34 cellular contexts compared by ENCODE assay signal in the genomic region with DNA sequence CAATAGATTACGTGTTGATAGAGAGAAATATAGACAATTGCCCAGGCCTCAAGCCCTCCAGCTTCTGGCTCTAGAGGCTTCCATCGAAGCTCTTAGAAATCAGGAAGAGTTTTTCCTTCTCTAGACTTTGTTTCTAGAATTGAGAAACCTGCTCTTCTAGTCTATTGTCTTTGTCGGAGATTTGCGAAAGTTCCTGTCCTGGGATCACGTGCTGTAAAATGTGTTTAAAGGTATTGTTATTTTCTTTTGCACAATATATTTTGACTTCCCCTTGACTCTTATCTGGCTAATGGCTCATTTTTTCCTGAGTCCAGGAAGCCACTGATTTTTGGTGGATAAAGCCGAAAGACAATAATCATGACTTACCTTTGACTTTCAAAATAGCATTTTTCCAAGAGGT. TPM values are rescaled to one million over a fixed set of nuclear protein-coding genes. Genes with fewer than 3 reads are reported as not detected.
"Had no signal": no experiment of that assay in that cellular context is flagged by ENCODE, and none has a peak within 500 bp of the region (broad histone marks: within the 10 kb centered on the region; RNA-seq: fewer than 3 reads in every experiment).

No MANE protein-coding gene starts in this region.

- FAIRE-seq: astrocyte, bronchial epithelial cell had no signal

- H3K9me3 ChIP-seq: adrenal gland, ascending aorta, body of pancreas, breast epithelium had no signal

- DNase-seq: activated effector memory CD4-positive, alpha-beta T cell treated with anti-CD3 and anti-CD28 coated beads, Interleukin-2, amount 50 U/mL, for 16 hours; activated effector memory CD4-positive, alpha-beta T cell treated with Interleukin-2 at 50 U/mL for 16 hours; activated gamma-delta T cell; activated gamma-delta T cell treated with Interleukin-2 at 50 U/mL for 16 hours; activated naive CD4-positive, alpha-beta T cell; activated naive CD4-positive, alpha-beta T cell treated with anti-CD3 and anti-CD28 coated beads for 36 hours; activated naive CD4-positive, alpha-beta T cell treated with anti-CD3 and anti-CD28 coated beads, Interleukin-2, amount 10 ng/mL, durations not matched to agents 7 days and 5 days; activated naive CD4-positive, alpha-beta T cell treated with anti-CD3 and anti-CD28 coated beads, Interleukin-2, amount 50 U/mL, for 16 hours; activated naive CD4-positive, alpha-beta T cell treated with Interleukin-2 at 50 U/mL for 16 hours; activated naive CD8-positive, alpha-beta T cell treated with anti-CD3 and anti-CD28 coated beads for 36 hours; activated naive CD8-positive, alpha-beta T cell treated with anti-CD3 and anti-CD28 coated beads, Interleukin-2, amount 10 ng/mL, durations not matched to agents 7 days and 5 days; activated naive CD8-positive, alpha-beta T cell treated with anti-CD3 and anti-CD28 coated beads, Interleukin-2, amount 50 U/mL, for 24 hours; activated T-cell treated with anti-CD3 and anti-CD28 coated beads, Interleukin-2, amount 50 U/mL, for 24 hours; activated T-cell treated with anti-CD3 and anti-CD28 coated beads, Interleukin-2, amount 50 U/mL, for 4 hours; activated T-cell treated with anti-CD3 and anti-CD28 coated beads, Interleukin-2, amount 50 U/mL, for 48 hours; activated T-cell treated with anti-CD3 and anti-CD28 coated beads, Interleukin-2, amount 50 U/mL, for 72 hours; amniotic stem cell; amygdala; anterior cingulate cortex; body of pancreas; brain microvascular endothelial cell; caudate nucleus; central memory CD4-positive, alpha-beta T cell; cerebellar nuclear complex had no signal

- H3K4me1 ChIP-seq: adrenal gland, ascending aorta, body of pancreas, breast epithelium had no signal

- H3K27me3 ChIP-seq: adrenal gland, ascending aorta, body of pancreas, brain microvascular endothelial cell, breast epithelium had no signal

- ATAC-seq: activated naive CD4-positive, alpha-beta T cell treated with anti-CD3 and anti-CD28 coated beads, Interleukin-2, amount 50 U/mL, for 72 hours; activated naive CD8-positive, alpha-beta T cell treated with anti-CD3 and anti-CD28 coated beads, Interleukin-2, amount 50 U/mL, for 24 hours; activated T-cell treated with anti-CD3 and anti-CD28 coated beads, Interleukin-2, amount 50 U/mL, for 4 hours; activated T-cell treated with anti-CD3 and anti-CD28 coated beads, Interleukin-2, amount 50 U/mL, for 72 hours; activated T-helper 17 cell treated with anti-CD3 and anti-CD28 coated beads, Interleukin-2, amount 50 U/mL, for 72 hours; body of pancreas had no signal

- H3K27ac ChIP-seq: adrenal gland, ascending aorta, body of pancreas, brain microvascular endothelial cell, breast epithelium, cardiac muscle cell had no signal

- H3K4me3 ChIP-seq: adrenal gland, ascending aorta, body of pancreas, breast epithelium, cardiac muscle cell had no signal

- H3K36me3 ChIP-seq: adrenal gland, ascending aorta, brain microvascular endothelial cell, breast epithelium, cardiac muscle cell had no signal

RNA-seq across cellular contexts. Expression of a gene that starts 32.1 kb away (rescaled TPM):
- total RNA-seq: activated naive CD4-positive, alpha-beta T cell treated with anti-CD3 and anti-CD28 coated beads for 36 hours; activated naive CD4-positive, alpha-beta T cell treated with anti-CD3 and anti-CD28 coated beads, Interleukin-2, amount 50 U/mL, for 72 hours; activated naive CD8-positive, alpha-beta T cell treated with anti-CD3 and anti-CD28 coated beads for 36 hours; activated naive CD8-positive, alpha-beta T cell treated with anti-CD3 and anti-CD28 coated beads, Interleukin-2, amount 10 ng/mL, durations not matched to agents 7 days and 5 days; activated T-cell treated with anti-CD3 and anti-CD28 coated beads, Interleukin-2, amount 50 U/mL, for 72 hours; activated T-helper 1 cell treated with anti-CD3 and anti-CD28 coated beads, Interleukin-12 subunit alpha, Interleukin-12 subunit beta, Interleukin-2, Interleukin-4 antibody, amounts not matched to agents 30 ng/mL and 10 ng/mL and 1 ng/mL, durations not matched to agents 14 hours and 24 hours and 36 hours; activated T-helper 17 cell treated with anti-CD3 and anti-CD28 coated beads, Interleukin-2, amount 50 U/mL, for 72 hours; activated T-helper 2 cell treated with anti-CD3 and anti-CD28 coated beads, Interferon-gamma antibody, Interleukin-2, Interleukin-4, amounts not matched to agents 10 μg/mL and 5 μg/mL and 100 μg/mL, durations not matched to agents 14 hours and 24 hours and 36 hours; ascending aorta had no signal
